Comparison of ENCODE assay signal across 17 cellular contexts in the genomic region with DNA sequence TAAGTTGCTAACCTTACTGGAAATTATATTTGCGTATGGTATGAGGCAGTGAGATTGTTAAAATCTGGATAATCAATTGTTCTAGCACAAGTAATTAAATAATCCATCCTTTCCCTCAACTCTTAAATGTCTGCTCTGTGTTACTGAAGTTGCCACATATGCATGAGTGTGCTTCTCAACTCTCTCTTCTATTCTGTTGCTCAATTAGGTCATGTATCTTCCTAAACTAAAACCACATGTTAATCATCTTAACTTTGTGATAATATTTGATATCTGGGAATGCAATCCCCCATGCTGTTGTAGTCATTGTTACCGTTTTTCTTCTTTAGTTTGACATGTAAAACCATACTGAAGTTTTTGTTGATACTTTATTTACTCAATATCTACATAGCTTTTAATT.
"Had no signal": no experiment of that assay in that cellular context is flagged by ENCODE, and none has a peak within 500 bp of the region (broad histone marks: within the 10 kb centered on the region; RNA-seq: fewer than 3 reads in every experiment).

No MANE protein-coding gene starts in this region.

- H3K9me3 ChIP-seq: adrenal gland, colonic mucosa, esophagus muscularis mucosa, mucosa of descending colon had no signal

- H2AFZ ChIP-seq: parathyroid adenoma had no signal

- H3K4me1 ChIP-seq: colonic mucosa, parathyroid adenoma had no signal

- H3K9ac ChIP-seq: parathyroid adenoma had no signal

- H3K27me3 ChIP-seq: colonic mucosa, esophagus muscularis mucosa had no signal

- DNase-seq: activated CD4-positive, alpha-beta memory T cell treated with anti-CD3 and anti-CD28 coated beads, Interleukin-2, amount 10 ng/mL, durations not matched to agents 7 days and 5 days; activated CD4-positive, alpha-beta T cell treated with anti-CD3 and anti-CD28 coated beads for 4 hours; activated naive CD4-positive, alpha-beta T cell treated with anti-CD3 and anti-CD28 coated beads, Interleukin-2, amount 50 U/mL, for 16 hours; activated T-cell treated with anti-CD3 and anti-CD28 coated beads, Interleukin-2, amount 50 U/mL, for 24 hours; adrenal gland; caudate nucleus; colonic mucosa; islet precursor cell; mucosa of descending colon; naive thymus-derived CD4-positive, alpha-beta T cell; stimulated activated CD4-positive, alpha-beta T cell treated with anti-CD3 and anti-CD28 coated beads, Interleukin-2, amount 100 ng/mL, for 48 hours; T-helper 2 cell had no signal

- H3K27ac ChIP-seq: adrenal gland, colonic mucosa, esophagus muscularis mucosa, parathyroid adenoma had no signal

- H3K36me3 ChIP-seq: adrenal gland, colonic mucosa, esophagus muscularis mucosa had no signal

- ATAC-seq: left lobe of liver; mucosa of descending colon; naive thymus-derived CD4-positive, alpha-beta T cell; stimulated activated memory B cell treated with anti-CD40 and anti-IgM and Interleukin-4, amounts not matched to agents 10 μg/mL and 1 μg/mL and 100 μg/mL, for 72 hours; WTC11 had no signal

- H3K4me3 ChIP-seq: adrenal gland, colonic mucosa, esophagus muscularis mucosa, mucosa of descending colon had no signal
